ENCODE assay signal across 18 cellular contexts in genomic region chrX:16643160-16643559, GRCh38. TPM values are rescaled to one million over a fixed set of nuclear protein-coding genes. Genes with fewer than 3 reads are reported as not detected.
DNase-seq lines count a peak whose midpoint lies in the region; ATAC-seq and TF ChIP-seq lines count a peak whose summit lies in the region.
"Had no signal": no experiment of that assay in that cellular context is flagged by ENCODE, and none has a peak within 500 bp of the region (broad histone marks: within the 10 kb centered on the region; RNA-seq: fewer than 3 reads in every experiment).

No MANE protein-coding gene starts in this region.

- no peaks in the 10 kb centered on the region for H3K27me3 ChIP-seq in uterus
- H3K27me3 ChIP-seq: testis had no signal

- H3K4me3 ChIP-seq in skeletal muscle cell (ENCODE audit: low read depth, low read length) = no peak overlapping the region
- no peak overlapping the region for H3K4me3 ChIP-seq in uterus
- H3K4me3 ChIP-seq: mucosa of descending colon, testis had no signal

- TF ChIP-seq POLR2A in uterus (IDR thresholded peaks at IDR 0.05) (no peak), GM18505 (IDR thresholded peaks at IDR 0.05; ENCODE audit: borderline replicate concordance, extremely low read depth, insufficient read depth, insufficient read length) (no peak)

- no peaks in the 10 kb centered on the region for H3K36me3 ChIP-seq in uterus

- no peaks in the 10 kb centered on the region for H3K4me1 ChIP-seq in uterus
- H3K4me1 ChIP-seq: testis had no signal

- peak; percentile 57 for DNase-seq in GM04503 (ENCODE audit: low read depth)
- DNase-seq in NOMO-1 treated with DMSO at 0.1 percent for 48 hours (lab: John Stamatoyannopoulos, UW; ENCODE audit: unreplicated experiment) = peak; percentile 41
- DNase-seq in fibroblast of gingiva (ENCODE audit: low read depth) = peak; percentile 30
- peak; percentile 29 for DNase-seq in skeletal muscle cell (ENCODE audit: low read depth)
- no peak for DNase-seq in uterus
- DNase-seq: activated CD4-positive, alpha-beta memory T cell treated with anti-CD3 and anti-CD28 coated beads, Interleukin-2, amount 10 ng/mL, durations not matched to agents 7 days and 5 days; anterior cingulate cortex; CD4-positive, alpha-beta memory T cell; mucosa of descending colon; NCI-H1436; NCI-H446; OCI-M1; posterior cingulate gyrus; testis had no signal

- no peak for TF ChIP-seq CTCF in uterus (IDR thresholded peaks at IDR 0.05)

- intact Hi-C loops in uterus (cut with DNase I; ENCODE audit: low total_unique reads) = no loop called here

- no peaks in the 10 kb centered on the region for H3K9me3 ChIP-seq in uterus
- H3K9me3 ChIP-seq: mucosa of descending colon, testis had no signal

- no peak overlapping the region for H3K27ac ChIP-seq in uterus
- H3K27ac ChIP-seq: testis had no signal

- ATAC-seq in GM19328 (IDR thresholded peaks at IDR 0.05; ENCODE audit: unreplicated experiment) (no peak), GM18505 (IDR thresholded peaks at IDR 0.05; ENCODE audit: unreplicated experiment) (no peak)
- ATAC-seq: mucosa of descending colon had no signal

RNA-seq across cellular contexts. Expression of gene S100G, which starts 6.8 kb away (rescaled TPM):
- not detected for total RNA-seq in uterus
- total RNA-seq: activated CD4-positive, alpha-beta memory T cell treated with anti-CD3 and anti-CD28 coated beads, Interleukin-2, amount 10 ng/mL, durations not matched to agents 7 days and 5 days; activated T-helper 2 cell treated with anti-CD3 and anti-CD28 coated beads, Interferon-gamma antibody, Interleukin-2, Interleukin-4, amounts not matched to agents 10 μg/mL and 5 μg/mL and 100 μg/mL, durations not matched to agents 14 hours and 24 hours and 36 hours; CD4-positive, alpha-beta memory T cell; dermis microvascular lymphatic vessel endothelial cell; mucosa of descending colon; testis had no signal

Comparison
In these comparisons a context has a peak if more than half of its experiments do, and no peak if none do; other contexts are left out.
1. DNase-seq: peak in GM04503 (single experiment), NOMO-1 treated with DMSO at 0.1 percent for 48 hours (single experiment), fibroblast of gingiva (single experiment) and skeletal muscle cell (single experiment); none in uterus (0 of 2).